1 cellular context compared by ENCODE assay signal in genomic region chr15:39251413-39252197, GRCh38.
TF ChIP-seq lines count a peak whose summit lies in the region.

No MANE protein-coding gene starts in this region.

TF ChIP-seq in IMR-90, 13 proteins besides CTCF, POLR2A, EP300 and RAD21:
- no peak for TF ChIP-seq CHD1 (IDR thresholded peaks at IDR 0.05; ENCODE audit: low read depth, low read length)
- no peak for TF ChIP-seq MAFK (IDR thresholded peaks at IDR 0.05; ENCODE audit: low read depth, low read length)
- no peak for TF ChIP-seq RCOR1 (IDR thresholded peaks at IDR 0.05; ENCODE audit: insufficient replicate concordance, low read length)
- TF ChIP-seq BHLHE40 (IDR thresholded peaks at IDR 0.05; ENCODE audit: low read depth, low read length), result no peak
- TF ChIP-seq CEBPB (IDR thresholded peaks at IDR 0.05; ENCODE audit: low read depth, low read length), result no peak
- TF ChIP-seq MAZ (IDR thresholded peaks at IDR 0.05; ENCODE audit: borderline replicate concordance, low read depth, low read length), result no peak
- no peak for TF ChIP-seq FOS (IDR thresholded peaks at IDR 0.05; ENCODE audit: low read depth, low read length)
- TF ChIP-seq ELK1 (IDR thresholded peaks at IDR 0.05; ENCODE audit: borderline replicate concordance, low read depth, low read length), result no peak
- no peak for TF ChIP-seq SMC3 (IDR thresholded peaks at IDR 0.05; ENCODE audit: low read depth, low read length)
- TF ChIP-seq NFE2L2 (IDR thresholded peaks at IDR 0.05; ENCODE audit: low read depth, low read length), result no peak
